8 cellular contexts compared by ENCODE assay signal in genomic region chr17:73657473-73658116, GRCh38. TPM values are rescaled to one million over a fixed set of nuclear protein-coding genes. Genes with fewer than 3 reads are reported as not detected.
DNase-seq lines count a peak whose midpoint lies in the region; ATAC-seq and TF ChIP-seq lines count a peak whose summit lies in the region.

No MANE protein-coding gene starts in this region.

- intact Hi-C loops in sciatic nerve (cut with DNase I), result no loop called here

- peak; percentile 60 for TF ChIP-seq CTCF in foreskin keratinocyte (conservative IDR thresholded peaks at IDR 0.05)

- H3K27ac ChIP-seq in foreskin keratinocyte, result no peak overlapping the region

- in situ Hi-C loops in Caki2 (cut with HindIII; ENCODE audit: low pct_unique_long_range_greater_than_20kb, low sequenced_read_pairs), result no loop called here

- DNase-seq in Caki2 (ENCODE audit: low read depth), result peak; percentile 17
- DNase-seq in Jurkat, Clone E6-1 (ENCODE audit: low read depth, low spot score), result peak; percentile 10
- peak; percentile 64 for DNase-seq in SHP77 treated with DMSO at 0.1 percent for 48 hours (lab: John Stamatoyannopoulos, UW)
- no peak for DNase-seq in foreskin keratinocyte
- DNase-seq in sciatic nerve (ENCODE audit: low spot score), result peak; percentile 73
- no peak for DNase-seq in hepatic stellate cell (ENCODE audit: low spot score)
- DNase-seq in NCI-H345 (lab: John Stamatoyannopoulos, UW), result no peak

- H3K4me1 ChIP-seq in foreskin keratinocyte, result no peaks in the 10 kb centered on the region

- no peaks in the 10 kb centered on the region for H3K27me3 ChIP-seq in foreskin keratinocyte

- ATAC-seq in foreskin keratinocyte (peak; percentile 62), sciatic nerve (peak; percentile 45), GM21367 (IDR thresholded peaks at IDR 0.05; ENCODE audit: unreplicated experiment) (no peak)

- H3K4me3 ChIP-seq in Jurkat, Clone E6-1 (ENCODE audit: low read length), result no peak overlapping the region

RNA-seq across cellular contexts. Expression of gene SDK2, which starts 13.3 kb away (rescaled TPM):
- 0.06 and 0.14 TPM in 2 replicates for total RNA-seq in Caki2 (2014; rRNA removed; shearing (Covaris generic); ENCODE audit: low replicate concordance)
- polyA plus RNA-seq in Jurkat, Clone E6-1 (2012; ENCODE audit: insufficient read depth, insufficient read length), result 0.16 TPM
- total RNA-seq in foreskin keratinocyte (3.0 and 3.4 TPM in 2 replicates), sciatic nerve (10.8 TPM)
- polyA plus RNA-seq in foreskin keratinocyte, result 0.84 and 0.93 TPM in 2 replicates

Comparison
In these comparisons a context has a peak if more than half of its experiments do, and no peak if none do; other contexts are left out.
1. DNase-seq: peak in Caki2 (single experiment), Jurkat, Clone E6-1 (single experiment), SHP77 treated with DMSO at 0.1 percent for 48 hours (single experiment) and sciatic nerve (single experiment); none in foreskin keratinocyte (0 of 2), hepatic stellate cell (single experiment) and NCI-H345 (single experiment).